8 cellular contexts compared by ENCODE assay signal in genomic region chr6:28142446-28142845, GRCh38. TPM values are rescaled to one million over a fixed set of nuclear protein-coding genes. Genes with fewer than 3 reads are reported as not detected.
DNase-seq lines count a peak whose midpoint lies in the region; ATAC-seq and TF ChIP-seq lines count a peak whose summit lies in the region.

No MANE protein-coding gene starts in this region.

- TF ChIP-seq EP300 in tibial nerve (IDR thresholded peaks at IDR 0.05) = no peak

- H3K27me3 ChIP-seq in left lung (no peaks in the 10 kb centered on the region), tibial nerve (no peaks in the 10 kb centered on the region)

- H3K4me3 Mint-ChIP-seq in activated naive CD4-positive, alpha-beta T cell treated with anti-CD3 and anti-CD28 coated beads for 36 hours = peak overlapping the region; percentile 91
- H3K4me3 Mint-ChIP-seq in activated naive CD8-positive, alpha-beta T cell treated with anti-CD3 and anti-CD28 coated beads, Interleukin-2, amount 50 U/mL, for 24 hours = peak overlapping the region; percentile 94

- 8 to 12% methylated on average over 4 of the region's 4 CpGs for WGBS in tibial nerve, 2 donors

- intact Hi-C loops in activated naive CD4-positive, alpha-beta T cell treated with anti-CD3 and anti-CD28 coated beads for 36 hours (cut with micrococcal nuclease) = loop anchor here (5.0 kb wide), 1 partner anchor 300 kb away; the partner anchor contains the start of gene ZSCAN23
- intact Hi-C loops in left lung (cut with DNase I) = no loop called here

- TF ChIP-seq POLR2A in tibial nerve (IDR thresholded peaks at IDR 0.05) = no peak

- H3K27ac Mint-ChIP-seq in activated naive CD4-positive, alpha-beta T cell treated with anti-CD3 and anti-CD28 coated beads for 36 hours = peak overlapping the region; percentile 87
- peak overlapping the region; percentile 88 for H3K27ac Mint-ChIP-seq in activated naive CD8-positive, alpha-beta T cell treated with anti-CD3 and anti-CD28 coated beads, Interleukin-2, amount 50 U/mL, for 24 hours

- no peak for ATAC-seq in activated naive CD8-positive, alpha-beta T cell treated with anti-CD3 and anti-CD28 coated beads, Interleukin-2, amount 50 U/mL, for 24 hours
- ATAC-seq in left lung = no peak
- no peak for ATAC-seq in HG02938 (IDR thresholded peaks at IDR 0.05; ENCODE audit: unreplicated experiment)

- CTCF ChIA-PET in activated naive CD4-positive, alpha-beta T cell treated with anti-CD3 and anti-CD28 coated beads for 36 hours (lab: Charles Lee) = interaction anchor here (1.7 kb wide), 1 partner anchor 10 kb away, joined by 3 read pairs; no protein-coding TSS in a partner anchor

- peak; percentile 42 for DNase-seq in activated naive CD4-positive, alpha-beta T cell treated with anti-CD3 and anti-CD28 coated beads for 36 hours
- DNase-seq in activated naive CD4-positive, alpha-beta T cell treated with Interleukin-2 at 50 U/mL for 16 hours = no peak
- no peak for DNase-seq in activated naive CD8-positive, alpha-beta T cell treated with anti-CD3 and anti-CD28 coated beads, Interleukin-2, amount 50 U/mL, for 24 hours
- no peak for DNase-seq in left lung
- no peak for DNase-seq in tibial nerve (ENCODE audit: low spot score in 2 of 2)
- no peak for DNase-seq in NK-92 treated with Interleukin-12 subunit alpha and Interleukin-12 subunit beta, amount 100 ng/mL, for 24 hours (lab: John Stamatoyannopoulos, UW)
- no peak for DNase-seq in activated CD8-positive, alpha-beta memory T cell treated with anti-CD3 and anti-CD28 coated beads, Interleukin-2, amount 50 U/mL, for 4 hours

- TF ChIP-seq CTCF in left lung (IDR thresholded peaks at IDR 0.05) (no peak), tibial nerve (IDR thresholded peaks at IDR 0.05) (no peak)

- H3K9me3 ChIP-seq in left lung = no peaks in the 10 kb centered on the region
- no peaks in the 10 kb centered on the region for H3K9me3 ChIP-seq in tibial nerve

- H3K9me3 Mint-ChIP-seq in activated naive CD4-positive, alpha-beta T cell treated with anti-CD3 and anti-CD28 coated beads for 36 hours = no peaks in the 10 kb centered on the region
- H3K9me3 Mint-ChIP-seq in activated naive CD8-positive, alpha-beta T cell treated with anti-CD3 and anti-CD28 coated beads, Interleukin-2, amount 50 U/mL, for 24 hours = no peaks in the 10 kb centered on the region

- H3K36me3 ChIP-seq in left lung (peaks cover 0 to 7% of the 10 kb centered on the region in 2 donors), tibial nerve (peaks cover 0 to 16% (median 0%) of the 10 kb centered on the region in 3 donors)

- peak overlapping the region; percentile 74 to 80 for H3K4me3 ChIP-seq in left lung
- peak overlapping the region; percentile 59 to 92 (median 74) for H3K4me3 ChIP-seq in tibial nerve

- H3K36me3 Mint-ChIP-seq in activated naive CD4-positive, alpha-beta T cell treated with anti-CD3 and anti-CD28 coated beads for 36 hours (ENCODE audit: low read depth) = peaks cover 17% of the 10 kb centered on the region
- H3K36me3 Mint-ChIP-seq in activated naive CD8-positive, alpha-beta T cell treated with anti-CD3 and anti-CD28 coated beads, Interleukin-2, amount 50 U/mL, for 24 hours (ENCODE audit: low read depth) = peaks cover 21% of the 10 kb centered on the region

- H3K4me1 ChIP-seq in left lung (peaks cover 6 to 37% of the 10 kb centered on the region in 2 donors), tibial nerve (peaks cover 0 to 59% (median 18%) of the 10 kb centered on the region in 4 donors)

- no peaks in the 10 kb centered on the region for H3K27me3 Mint-ChIP-seq in activated naive CD4-positive, alpha-beta T cell treated with anti-CD3 and anti-CD28 coated beads for 36 hours (ENCODE audit: low read depth)
- no peaks in the 10 kb centered on the region for H3K27me3 Mint-ChIP-seq in activated naive CD8-positive, alpha-beta T cell treated with anti-CD3 and anti-CD28 coated beads, Interleukin-2, amount 50 U/mL, for 24 hours

- peaks cover 53% of the 10 kb centered on the region for H3K4me1 Mint-ChIP-seq in activated naive CD4-positive, alpha-beta T cell treated with anti-CD3 and anti-CD28 coated beads for 36 hours (ENCODE audit: low read depth)
- H3K4me1 Mint-ChIP-seq in activated naive CD8-positive, alpha-beta T cell treated with anti-CD3 and anti-CD28 coated beads, Interleukin-2, amount 50 U/mL, for 24 hours = peaks cover 59% of the 10 kb centered on the region

- H3K27ac ChIP-seq in left lung (no peak overlapping the region), tibial nerve (peak overlapping the region in 1 of 4 donors; percentile 70)

RNA-seq across cellular contexts. Expression of gene ZKSCAN8, which starts 0.8 kb away (rescaled TPM):
- total RNA-seq in activated naive CD4-positive, alpha-beta T cell treated with anti-CD3 and anti-CD28 coated beads for 36 hours = 10 to 100 TPM; 14.8 to 15.0 TPM
- total RNA-seq in left lung = 10 to 100 TPM; 14.1 to 15.4 TPM
- total RNA-seq in tibial nerve = 10 to 100 TPM; 19.8 to 38.4 (median 24.8) TPM

RNA-seq across cellular contexts. Expression of gene ZSCAN16, which starts 18.0 kb away (rescaled TPM):
- total RNA-seq in activated naive CD4-positive, alpha-beta T cell treated with anti-CD3 and anti-CD28 coated beads for 36 hours = 1 to 10 TPM; 2.3 TPM
- total RNA-seq in left lung (1 to 10 TPM; 3.0 to 4.6 TPM), tibial nerve (1 to 10 TPM in 3 of 4 donors, under 1 TPM in 1; 0.78 to 9.9 (median 3.6) TPM)
